Comparison of ENCODE assay signal across 13 cellular contexts in the genomic region with DNA sequence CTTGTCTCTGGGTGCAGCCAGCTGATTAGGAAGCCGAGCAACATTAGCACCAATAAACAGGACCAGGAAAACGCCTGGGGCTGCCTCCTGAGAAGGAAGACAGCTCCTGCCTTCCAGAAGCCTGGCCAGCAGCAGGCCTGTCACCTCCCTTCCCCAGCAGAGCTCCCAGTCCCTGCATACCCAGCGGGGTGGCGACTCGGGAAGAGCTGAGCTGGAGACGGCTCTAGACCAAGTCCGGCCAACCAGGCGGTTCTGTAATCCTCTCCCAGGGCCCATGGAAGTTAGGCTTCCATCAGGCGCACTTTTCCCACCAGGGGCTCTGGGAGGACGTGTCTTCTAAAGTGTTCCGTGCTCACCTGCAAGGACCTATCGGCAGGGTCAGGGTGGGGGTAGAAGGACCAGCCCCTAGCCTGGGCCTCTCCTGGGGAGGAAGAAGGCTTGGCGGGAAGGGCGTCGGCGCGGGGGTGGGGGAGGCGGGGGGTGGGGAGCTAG. TPM values are rescaled to one million over a fixed set of nuclear protein-coding genes. Genes with fewer than 3 reads are reported as not detected.
DNase-seq lines count a peak whose midpoint lies in the region; ATAC-seq and TF ChIP-seq lines count a peak whose summit lies in the region.
"Had no signal": no experiment of that assay in that cellular context is flagged by ENCODE, and none has a peak within 500 bp of the region (broad histone marks: within the 10 kb centered on the region; RNA-seq: fewer than 3 reads in every experiment).

No MANE protein-coding gene starts in this region.

- WGBS in heart left ventricle, 4 donors, result 10 to 33% (median 22%) methylated on average over 11 to 18 of the region's 18 CpGs
- 25 to 28% methylated on average over 12 to 18 of the region's 18 CpGs for WGBS in aorta, 2 donors

- intact Hi-C loops in heart left ventricle (cut with DNase I), result no loop called here
- intact Hi-C loops in cardiac septum (cut with DNase I), result no loop called here
- intact Hi-C loops in aorta (cut with DNase I), result no loop called here

- H3K27ac ChIP-seq in heart left ventricle (peak overlapping the region in 11 of 12 donors; percentile 33 to 83 (median 77)), mucosa of rectum (ENCODE audit: low read depth in 2 of 2, low read length in 2 of 2) (peak overlapping the region; percentile 82 to 84), aorta (ENCODE audit: low read depth in 1 of 2, low read length in 2 of 2) (no peak overlapping the region)

- H3K27me3 ChIP-seq in heart left ventricle (peaks cover 0 to 15% (median 0%) of the 10 kb centered on the region in 9 donors), mucosa of rectum (ENCODE audit: control insufficient read depth in 2 of 2, insufficient read depth in 2 of 2, low read length in 2 of 2) (peaks cover 0 to 4% of the 10 kb centered on the region in 2 donors), aorta (ENCODE audit: control insufficient read depth in 1 of 2, insufficient read depth in 2 of 2, low read length in 1 of 2) (no peaks in the 10 kb centered on the region)

- no peaks in the 10 kb centered on the region for H3K9me3 ChIP-seq in heart left ventricle
- no peaks in the 10 kb centered on the region for H3K9me3 ChIP-seq in mucosa of rectum (ENCODE audit: control insufficient read depth in 2 of 2, low read length in 2 of 2)
- no peaks in the 10 kb centered on the region for H3K9me3 ChIP-seq in aorta (ENCODE audit: control insufficient read depth, low read length)

- no peaks in the 10 kb centered on the region for H3K9me3 Mint-ChIP-seq in endothelial cell (ENCODE audit: unreplicated experiment)
- H3K9me3 Mint-ChIP-seq: IgD-negative memory B cell had no signal

- H3K4me3 ChIP-seq in heart left ventricle (peak overlapping the region; percentile 20 to 58 (median 50)), mucosa of rectum (ENCODE audit: low read length in 2 of 2) (peak overlapping the region; percentile 6 to 60), aorta (ENCODE audit: low read length in 2 of 2) (no peak overlapping the region)

- TF ChIP-seq CTCF in heart left ventricle (IDR thresholded peaks at IDR 0.05) (no peak), endothelial cell (IDR thresholded peaks at IDR 0.05; ENCODE audit: unreplicated experiment) (no peak)

- ATAC-seq in heart left ventricle, result peak; percentile 19 to 57 (median 35)
- ATAC-seq in aorta (ENCODE audit: low FRiP score), result peak; percentile 13
- no peak for ATAC-seq in GM19397 (IDR thresholded peaks at IDR 0.05; ENCODE audit: unreplicated experiment)

- H3K4me1 ChIP-seq in heart left ventricle (peaks cover 0 to 19% (median 4%) of the 10 kb centered on the region in 12 donors), mucosa of rectum (ENCODE audit: control insufficient read depth in 2 of 2, insufficient read depth in 2 of 2, low read length in 2 of 2) (peaks cover 0 to 7% of the 10 kb centered on the region in 2 donors), aorta (ENCODE audit: control insufficient read depth in 1 of 2, insufficient read depth in 2 of 2, low read length in 2 of 2) (no peaks in the 10 kb centered on the region)

- H3K36me3 ChIP-seq in heart left ventricle (peaks cover 0 to 5% (median 0%) of the 10 kb centered on the region in 9 donors), mucosa of rectum (ENCODE audit: control insufficient read depth in 2 of 2, insufficient read depth in 2 of 2, low read length in 2 of 2) (no peaks in the 10 kb centered on the region), aorta (ENCODE audit: control insufficient read depth in 1 of 2, insufficient read depth in 2 of 2, low read length in 1 of 2) (no peaks in the 10 kb centered on the region)

- no peaks in the 10 kb centered on the region for H3K36me3 Mint-ChIP-seq in endothelial cell (ENCODE audit: low read depth, unreplicated experiment)

- H3K9ac ChIP-seq in mucosa of rectum (ENCODE audit: low read depth in 1 of 2, low read length in 2 of 2), result peak overlapping the region; percentile 41 to 56

- H3K4me3 Mint-ChIP-seq in endothelial cell (ENCODE audit: unreplicated experiment), result no peak overlapping the region

- peaks cover 13% of the 10 kb centered on the region for H3K27me3 Mint-ChIP-seq in endothelial cell (ENCODE audit: unreplicated experiment)

- TF ChIP-seq POLR2A in heart left ventricle (IDR thresholded peaks at IDR 0.05), result no peak

- no peak for DNase-seq in heart left ventricle
- no peak for DNase-seq in cardiac septum (ENCODE audit: low spot score)
- peak; percentile 37 for DNase-seq in endothelial cell (ENCODE audit: low spot score)
- DNase-seq in aorta, result no peak
- no peak for DNase-seq in dermis blood vessel endothelial cell
- no peak for DNase-seq in stimulated activated CD4-positive, alpha-beta T cell treated with anti-CD3 and anti-CD28 coated beads, Interleukin-2, amount 100 ng/mL, for 48 hours
- DNase-seq: activated CD4-positive, alpha-beta T cell treated with anti-CD3 and anti-CD28 coated beads, Interleukin-2, amount 50 U/mL, for 1 hour; NCI-H2171; SHP77 had no signal

- no peak overlapping the region for H3K27ac Mint-ChIP-seq in endothelial cell (ENCODE audit: unreplicated experiment)
- H3K27ac Mint-ChIP-seq: IgD-negative memory B cell had no signal

- H3K4me1 Mint-ChIP-seq in endothelial cell (ENCODE audit: unreplicated experiment), result peaks cover 2% of the 10 kb centered on the region

RNA-seq across cellular contexts. Expression of a gene that starts 12.0 kb away (rescaled TPM):
- total RNA-seq in heart left ventricle (100 to 1,000 TPM; 104 to 298 (median 157) TPM), cardiac septum (143 TPM), endothelial cell (ENCODE audit: unreplicated experiment) (45.9 TPM), aorta (10 to 100 TPM; 33.5 to 35.1 TPM), dermis blood vessel endothelial cell (37.4 and 75.6 TPM in 2 replicates)
- polyA plus RNA-seq in heart left ventricle (100 to 1,000 TPM in 1 of 2 donors, 10 to 100 TPM in 1; 89.5 to 123 TPM), aorta (10 to 100 TPM; 17.3 to 23.6 TPM)

RNA-seq across cellular contexts. Expression of a gene that starts 25.9 kb away (rescaled TPM):
- total RNA-seq in heart left ventricle (under 1 TPM in 6 of 9 donors, not detected in 3; 0.08 to 0.44 (median 0.18) TPM), cardiac septum (0.13 TPM), endothelial cell (ENCODE audit: unreplicated experiment) (1.9 TPM), aorta (under 1 TPM in 1 of 2 donors, not detected in 1; 0.18 TPM), dermis blood vessel endothelial cell (0.05 TPM in 1 of 2 replicates, not detected in the other)
- polyA plus RNA-seq in heart left ventricle (under 1 TPM; 0.03 to 0.27 TPM), aorta (not detected)
- total RNA-seq: myocyte had no signal
- polyA plus RNA-seq: IgD-negative memory B cell had no signal

Comparison
In these comparisons a context has a peak if more than half of its experiments do, and no peak if none do; other contexts are left out.
1. H3K27ac ChIP-seq: peak in heart left ventricle (11 of 12) and mucosa of rectum (2 of 2); none in aorta (0 of 2).
2. H3K4me3 ChIP-seq: peak in heart left ventricle (12 of 12) and mucosa of rectum (2 of 2); none in aorta (0 of 2).